ENCODE assay signal across 10 cellular contexts in genomic region chr11:73393011-73393380, GRCh38. TPM values are rescaled to one million over a fixed set of nuclear protein-coding genes. Genes with fewer than 3 reads are reported as not detected.
DNase-seq lines count a peak whose midpoint lies in the region; ATAC-seq and TF ChIP-seq lines count a peak whose summit lies in the region.
"Had no signal": no experiment of that assay in that cellular context is flagged by ENCODE, and none has a peak within 500 bp of the region (broad histone marks: within the 10 kb centered on the region; RNA-seq: fewer than 3 reads in every experiment).

No MANE protein-coding gene starts in this region.

- peak overlapping the region; percentile 47 for H2AK9ac ChIP-seq in IMR-90 (replicated peaks; ENCODE audit: low read depth, low read length, poor library complexity)

- peaks cover 87% of the 10 kb centered on the region for H3K36me3 Mint-ChIP-seq in activated T-cell treated with anti-CD3 and anti-CD28 coated beads, Interleukin-2, amount 50 U/mL, for 24 hours (ENCODE audit: low read depth)
- H3K36me3 Mint-ChIP-seq in central memory CD8-positive, alpha-beta T cell (ENCODE audit: insufficient read depth), result peaks cover 51% of the 10 kb centered on the region
- H3K36me3 Mint-ChIP-seq: activated naive CD8-positive, alpha-beta T cell treated with anti-CD3 and anti-CD28 coated beads for 36 hours had no signal

- H3K4me3 ChIP-seq in IMR-90 (ENCODE audit: insufficient read depth, low read depth, low read length) (no peak overlapping the region), neutrophil (ENCODE audit: low read depth in 1 of 2, low read length in 1 of 2) (no peak overlapping the region)

- no TSS peak for BruUV-seq in IMR-90 (replicated peaks; lab: Mats Ljungman, UMichigan)

- TF ChIP-seq CTCF in IMR-90 (conservative IDR thresholded peaks at IDR 0.05; ENCODE audit: low read depth, low read length) (no peak), neutrophil (IDR thresholded peaks at IDR 0.05) (no peak)

- DNase-seq in activated T-cell treated with anti-CD3 and anti-CD28 coated beads, Interleukin-2, amount 50 U/mL, for 24 hours, result no peak
- DNase-seq in activated T-cell treated with anti-CD3 and anti-CD28 coated beads for 4 hours (no peak), IMR-90 (no peak), SHP77 (lab: John Stamatoyannopoulos, UW) (no peak)
- DNase-seq in central memory CD8-positive, alpha-beta T cell (ENCODE audit: low spot score in 2 of 2), result no peak

- in situ Hi-C loops in IMR-90 (cut with MboI; ENCODE audit: low sequenced_read_pairs), result no loop called here

- no peak overlapping the region for H4K8ac ChIP-seq in IMR-90 (ENCODE audit: low read depth in 2 of 2, low read length in 2 of 2)

- H3K4me1 Mint-ChIP-seq in activated T-cell treated with anti-CD3 and anti-CD28 coated beads, Interleukin-2, amount 50 U/mL, for 24 hours (ENCODE audit: low read depth), result peaks cover 7% of the 10 kb centered on the region
- peaks cover 24% of the 10 kb centered on the region for H3K4me1 Mint-ChIP-seq in central memory CD8-positive, alpha-beta T cell

- H3K9me1 ChIP-seq in IMR-90 (ENCODE audit: insufficient read depth, low read length), result peaks cover 5% of the 10 kb centered on the region; the same call in 1 of the 2 replicates

- no peak overlapping the region for H2AFZ ChIP-seq in IMR-90 (replicated peaks; ENCODE audit: low read length, poor library complexity)

- H3K4me2 ChIP-seq in IMR-90 (ENCODE audit: low read depth, low read length), result no peak overlapping the region

- H3K23ac ChIP-seq in IMR-90 (ENCODE audit: low read depth, low read length), result no peak overlapping the region

- H3K4me3 Mint-ChIP-seq in activated T-cell treated with anti-CD3 and anti-CD28 coated beads, Interleukin-2, amount 50 U/mL, for 24 hours, result no peak overlapping the region
- H3K4me3 Mint-ChIP-seq in central memory CD8-positive, alpha-beta T cell, result no peak overlapping the region
- H3K4me3 Mint-ChIP-seq: activated naive CD8-positive, alpha-beta T cell treated with anti-CD3 and anti-CD28 coated beads for 36 hours had no signal

- peaks cover 11% of the 10 kb centered on the region for H4K20me1 ChIP-seq in IMR-90 (ENCODE audit: insufficient read depth, low read length)

- H3K36me3 ChIP-seq in IMR-90 (ENCODE audit: control insufficient read depth, insufficient read depth, low read length) (peaks cover 4% of the 10 kb centered on the region; the same call in 1 of the 2 replicates), neutrophil (peaks cover 94% of the 10 kb centered on the region)

- peaks cover 7 to 17% of the 10 kb centered on the region in 2 experiments for H3K79me1 ChIP-seq in IMR-90 (ENCODE audit: low read depth in 1 of 2, low read length in 2 of 2)

- H3K56ac ChIP-seq in IMR-90 (ENCODE audit: extremely low read depth, insufficient read depth, low read length), result no peak overlapping the region

- H3K4me1 ChIP-seq in IMR-90 (ENCODE audit: control insufficient read depth, insufficient read depth, low read length), result peaks cover 4% of the 10 kb centered on the region
- peaks cover 42 to 43% of the 10 kb centered on the region in 2 experiments for H3K4me1 ChIP-seq in neutrophil (ENCODE audit: control insufficient read depth in 1 of 2, insufficient read depth in 1 of 2, low read depth in 1 of 2, low read length in 1 of 2)

- H3K27ac ChIP-seq in IMR-90 (ENCODE audit: insufficient read depth, low read length), result no peak overlapping the region
- peak overlapping the region; percentile 99 for H3K27ac ChIP-seq in neutrophil
- H3K27ac ChIP-seq: epithelial cell of prostate had no signal

- no peaks in the 10 kb centered on the region for H3K27me3 Mint-ChIP-seq in activated T-cell treated with anti-CD3 and anti-CD28 coated beads, Interleukin-2, amount 50 U/mL, for 24 hours
- H3K27me3 Mint-ChIP-seq in central memory CD8-positive, alpha-beta T cell, result no peaks in the 10 kb centered on the region
- H3K27me3 Mint-ChIP-seq: activated naive CD8-positive, alpha-beta T cell treated with anti-CD3 and anti-CD28 coated beads for 36 hours had no signal

- ATAC-seq in IMR-90 (ENCODE audit: low read depth), result peak; percentile 8
- no peak for ATAC-seq in central memory CD8-positive, alpha-beta T cell (replicated peaks; ENCODE audit: extremely low read depth, poor library complexity, severe bottlenecking)
- no peak for ATAC-seq in HG03025 (IDR thresholded peaks at IDR 0.05; ENCODE audit: low FRiP score, unreplicated experiment)
- ATAC-seq in GM18907 (IDR thresholded peaks at IDR 0.05; ENCODE audit: unreplicated experiment), result no peak

- no peak for TF ChIP-seq POLR2A in IMR-90 (IDR thresholded peaks at IDR 0.05; ENCODE audit: low read depth, low read length)

- intact Hi-C loops in IMR-90 (cut with micrococcal nuclease), result loop anchor here (1.0 kb wide), 3 partner anchors 42 to 98 kb away; no protein-coding TSS in a partner anchor

- 75% methylated on average over 5 of the region's 7 CpGs; no CpG with 5 or more reads in 1 of the 2 experiments for WGBS in IMR-90 (ENCODE audit: extremely low coverage in 2 of 2, insufficient read length in 1 of 2), 2 experiments

- H2BK120ac ChIP-seq in IMR-90 (ENCODE audit: low read depth, low read length), result no peak overlapping the region

- H3K9me3 ChIP-seq in IMR-90 (ENCODE audit: control insufficient read depth, insufficient read depth, low read length), result no peaks in the 10 kb centered on the region
- no peaks in the 10 kb centered on the region for H3K9me3 ChIP-seq in neutrophil

- no peak overlapping the region for H2BK20ac ChIP-seq in IMR-90 (ENCODE audit: low read depth, low read length)

- H3K14ac ChIP-seq in IMR-90 (replicated peaks; ENCODE audit: low read depth, low read length), result no peak overlapping the region

- dilution Hi-C loops in IMR-90 (cut with HindIII; ENCODE audit: low sequenced_read_pairs, unreplicated experiment), result no loop called here

- no peak overlapping the region for H4K91ac ChIP-seq in IMR-90 (ENCODE audit: insufficient read depth, low read depth, low read length)

- no peaks in the 10 kb centered on the region for H3K9me3 Mint-ChIP-seq in activated T-cell treated with anti-CD3 and anti-CD28 coated beads, Interleukin-2, amount 50 U/mL, for 24 hours
- H3K9me3 Mint-ChIP-seq in central memory CD8-positive, alpha-beta T cell, result no peaks in the 10 kb centered on the region
- H3K9me3 Mint-ChIP-seq: activated naive CD8-positive, alpha-beta T cell treated with anti-CD3 and anti-CD28 coated beads for 36 hours had no signal

- H3K27me3 ChIP-seq in IMR-90 (ENCODE audit: control insufficient read depth, insufficient read depth, low read length) (no peaks in the 10 kb centered on the region), neutrophil (no peaks in the 10 kb centered on the region)

- no peak overlapping the region for H2AK5ac ChIP-seq in IMR-90 (ENCODE audit: low read depth, low read length)

- H3K18ac ChIP-seq in IMR-90 (ENCODE audit: low read depth, low read length), result no peak overlapping the region

- H2BK15ac ChIP-seq in IMR-90 (ENCODE audit: low read depth, low read length), result no peak overlapping the region

- H3K9ac ChIP-seq in IMR-90 (ENCODE audit: low read depth, low read length), result no peak overlapping the region

- TF ChIP-seq RAD21 in IMR-90 (IDR thresholded peaks at IDR 0.05; ENCODE audit: low read length), result no peak

- no peak overlapping the region for H3K4ac ChIP-seq in IMR-90 (ENCODE audit: low read depth, low read length)

- CTCF ChIA-PET in IMR-90 (lab: Yijun Ruan, JAX), result interaction anchor here (1.5 to 2.9 kb wide), 3 partner anchors 16 to 86 kb away, joined by 5 to 16 read pairs (median 5); partner anchors contain the start of gene RELT

- H3K27ac Mint-ChIP-seq in activated T-cell treated with anti-CD3 and anti-CD28 coated beads, Interleukin-2, amount 50 U/mL, for 24 hours, result peak overlapping the region; percentile 5
- peak overlapping the region; percentile 75 for H3K27ac Mint-ChIP-seq in central memory CD8-positive, alpha-beta T cell (ENCODE audit: low read depth)
- H3K27ac Mint-ChIP-seq: activated naive CD8-positive, alpha-beta T cell treated with anti-CD3 and anti-CD28 coated beads for 36 hours had no signal

- POLR2A ChIA-PET in IMR-90 (lab: Charles Lee; ENCODE audit: unreplicated experiment), result interaction anchor here (0.6 kb wide), 1 partner anchor 86 kb away, joined by 9 read pairs; no protein-coding TSS in a partner anchor

- H4K5ac ChIP-seq in IMR-90 (ENCODE audit: low read depth, low read length), result no peak overlapping the region

- no peak overlapping the region for H2BK5ac ChIP-seq in IMR-90 (ENCODE audit: low read depth, low read length, poor library complexity, severe bottlenecking)

TF ChIP-seq in IMR-90, 13 proteins besides CTCF, POLR2A, EP300 and RAD21:
- TF ChIP-seq, protein P1, sequence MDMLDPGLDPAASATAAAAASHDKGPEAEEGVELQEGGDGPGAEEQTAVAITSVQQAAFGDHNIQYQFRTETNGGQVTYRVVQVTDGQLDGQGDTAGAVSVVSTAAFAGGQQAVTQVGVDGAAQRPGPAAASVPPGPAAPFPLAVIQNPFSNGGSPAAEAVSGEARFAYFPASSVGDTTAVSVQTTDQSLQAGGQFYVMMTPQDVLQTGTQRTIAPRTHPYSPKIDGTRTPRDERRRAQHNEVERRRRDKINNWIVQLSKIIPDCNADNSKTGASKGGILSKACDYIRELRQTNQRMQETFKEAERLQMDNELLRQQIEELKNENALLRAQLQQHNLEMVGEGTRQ (IDR thresholded peaks at IDR 0.05; ENCODE audit: low read depth, low read length), result no peak
- TF ChIP-seq BHLHE40 (IDR thresholded peaks at IDR 0.05; ENCODE audit: low read depth, low read length), result no peak
- TF ChIP-seq, protein P2, sequence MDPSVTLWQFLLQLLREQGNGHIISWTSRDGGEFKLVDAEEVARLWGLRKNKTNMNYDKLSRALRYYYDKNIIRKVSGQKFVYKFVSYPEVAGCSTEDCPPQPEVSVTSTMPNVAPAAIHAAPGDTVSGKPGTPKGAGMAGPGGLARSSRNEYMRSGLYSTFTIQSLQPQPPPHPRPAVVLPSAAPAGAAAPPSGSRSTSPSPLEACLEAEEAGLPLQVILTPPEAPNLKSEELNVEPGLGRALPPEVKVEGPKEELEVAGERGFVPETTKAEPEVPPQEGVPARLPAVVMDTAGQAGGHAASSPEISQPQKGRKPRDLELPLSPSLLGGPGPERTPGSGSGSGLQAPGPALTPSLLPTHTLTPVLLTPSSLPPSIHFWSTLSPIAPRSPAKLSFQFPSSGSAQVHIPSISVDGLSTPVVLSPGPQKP (IDR thresholded peaks at IDR 0.05; ENCODE audit: borderline replicate concordance, low read depth, low read length), result no peak
- no peak for TF ChIP-seq RCOR1 (IDR thresholded peaks at IDR 0.05; ENCODE audit: insufficient replicate concordance, low read length)
- TF ChIP-seq NFE2L2 (IDR thresholded peaks at IDR 0.05; ENCODE audit: low read depth, low read length), result no peak
- no peak for TF ChIP-seq CHD1 (IDR thresholded peaks at IDR 0.05; ENCODE audit: low read depth, low read length)
- TF ChIP-seq FOS (IDR thresholded peaks at IDR 0.05; ENCODE audit: low read depth, low read length), result no peak
- TF ChIP-seq CEBPB (IDR thresholded peaks at IDR 0.05; ENCODE audit: low read depth, low read length), result no peak
- TF ChIP-seq SMC3 (IDR thresholded peaks at IDR 0.05; ENCODE audit: low read depth, low read length), result no peak

RNA-seq across cellular contexts. Expression of gene RELT, which starts 16.8 kb away (rescaled TPM):
- total RNA-seq in IMR-90 (2012; rRNA removed), result 2.3 and 3.1 TPM in 2 replicates
- polyA plus RNA-seq in IMR-90 (2012; rRNA removed), result 5.3 and 6.5 TPM in 2 replicates
- polyA plus RNA-seq in IMR-90 (2012; cell fraction: cytosol; rRNA removed), result 4.3 and 5.3 TPM in 2 replicates
- 17.5 and 30.8 TPM in 2 replicates for polyA plus RNA-seq in IMR-90 (2012; cell fraction: nucleus; rRNA removed; ENCODE audit: low replicate concordance)
